ENCODE assay signal across 1 cellular context in the genomic region with DNA sequence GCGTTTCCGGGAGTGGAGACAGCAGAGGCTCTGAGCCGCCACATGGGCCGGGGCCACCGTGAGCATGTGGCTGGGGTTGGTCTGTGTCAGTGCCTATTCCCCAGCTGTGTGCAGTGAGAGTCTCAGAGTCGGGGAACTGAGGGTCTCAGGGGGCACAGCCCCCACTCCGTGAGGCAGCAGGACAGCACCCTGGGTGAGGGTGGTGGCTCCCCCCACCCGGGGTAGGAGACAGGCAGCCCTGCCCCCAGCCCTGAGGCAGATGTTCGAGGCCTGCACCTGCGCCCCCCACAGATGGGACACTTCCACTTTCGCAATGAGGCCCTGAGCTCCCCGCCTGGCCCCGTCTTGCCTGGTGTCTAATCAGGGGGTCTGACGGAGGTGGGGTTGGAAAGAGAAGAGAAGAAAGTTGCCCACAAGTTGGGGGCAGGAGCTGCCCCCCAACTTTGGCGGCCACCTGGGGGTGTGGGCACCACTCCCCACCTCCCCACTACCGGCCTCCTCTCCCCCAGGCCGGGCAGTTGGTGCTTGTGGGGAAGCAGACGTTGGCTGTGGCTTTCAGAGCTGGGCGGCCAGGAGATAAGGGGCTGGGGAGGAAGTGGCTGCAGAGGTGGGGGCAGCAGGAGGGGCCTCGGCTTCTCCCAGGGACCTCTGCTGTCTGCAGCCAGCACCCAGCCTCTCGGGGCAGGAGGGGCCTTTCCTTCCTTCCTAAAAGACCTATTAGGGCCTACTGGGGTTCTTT.
TF ChIP-seq lines count a peak whose summit lies in the region.

No MANE protein-coding gene starts in this region.

TF ChIP-seq in K562, 482 proteins besides CTCF, POLR2A, EP300 and RAD21 (continued from another document):
- TF ChIP-seq, protein P1, sequence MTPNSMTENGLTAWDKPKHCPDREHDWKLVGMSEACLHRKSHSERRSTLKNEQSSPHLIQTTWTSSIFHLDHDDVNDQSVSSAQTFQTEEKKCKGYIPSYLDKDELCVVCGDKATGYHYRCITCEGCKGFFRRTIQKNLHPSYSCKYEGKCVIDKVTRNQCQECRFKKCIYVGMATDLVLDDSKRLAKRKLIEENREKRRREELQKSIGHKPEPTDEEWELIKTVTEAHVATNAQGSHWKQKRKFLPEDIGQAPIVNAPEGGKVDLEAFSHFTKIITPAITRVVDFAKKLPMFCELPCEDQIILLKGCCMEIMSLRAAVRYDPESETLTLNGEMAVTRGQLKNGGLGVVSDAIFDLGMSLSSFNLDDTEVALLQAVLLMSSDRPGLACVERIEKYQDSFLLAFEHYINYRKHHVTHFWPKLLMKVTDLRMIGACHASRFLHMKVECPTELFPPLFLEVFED (CRISPR knock-in tag; conservative IDR thresholded peaks at IDR 0.05): 0 out of 2 replicates have a peak, but pooled peaks have one; percentile 36
- TF ChIP-seq, protein P2, sequence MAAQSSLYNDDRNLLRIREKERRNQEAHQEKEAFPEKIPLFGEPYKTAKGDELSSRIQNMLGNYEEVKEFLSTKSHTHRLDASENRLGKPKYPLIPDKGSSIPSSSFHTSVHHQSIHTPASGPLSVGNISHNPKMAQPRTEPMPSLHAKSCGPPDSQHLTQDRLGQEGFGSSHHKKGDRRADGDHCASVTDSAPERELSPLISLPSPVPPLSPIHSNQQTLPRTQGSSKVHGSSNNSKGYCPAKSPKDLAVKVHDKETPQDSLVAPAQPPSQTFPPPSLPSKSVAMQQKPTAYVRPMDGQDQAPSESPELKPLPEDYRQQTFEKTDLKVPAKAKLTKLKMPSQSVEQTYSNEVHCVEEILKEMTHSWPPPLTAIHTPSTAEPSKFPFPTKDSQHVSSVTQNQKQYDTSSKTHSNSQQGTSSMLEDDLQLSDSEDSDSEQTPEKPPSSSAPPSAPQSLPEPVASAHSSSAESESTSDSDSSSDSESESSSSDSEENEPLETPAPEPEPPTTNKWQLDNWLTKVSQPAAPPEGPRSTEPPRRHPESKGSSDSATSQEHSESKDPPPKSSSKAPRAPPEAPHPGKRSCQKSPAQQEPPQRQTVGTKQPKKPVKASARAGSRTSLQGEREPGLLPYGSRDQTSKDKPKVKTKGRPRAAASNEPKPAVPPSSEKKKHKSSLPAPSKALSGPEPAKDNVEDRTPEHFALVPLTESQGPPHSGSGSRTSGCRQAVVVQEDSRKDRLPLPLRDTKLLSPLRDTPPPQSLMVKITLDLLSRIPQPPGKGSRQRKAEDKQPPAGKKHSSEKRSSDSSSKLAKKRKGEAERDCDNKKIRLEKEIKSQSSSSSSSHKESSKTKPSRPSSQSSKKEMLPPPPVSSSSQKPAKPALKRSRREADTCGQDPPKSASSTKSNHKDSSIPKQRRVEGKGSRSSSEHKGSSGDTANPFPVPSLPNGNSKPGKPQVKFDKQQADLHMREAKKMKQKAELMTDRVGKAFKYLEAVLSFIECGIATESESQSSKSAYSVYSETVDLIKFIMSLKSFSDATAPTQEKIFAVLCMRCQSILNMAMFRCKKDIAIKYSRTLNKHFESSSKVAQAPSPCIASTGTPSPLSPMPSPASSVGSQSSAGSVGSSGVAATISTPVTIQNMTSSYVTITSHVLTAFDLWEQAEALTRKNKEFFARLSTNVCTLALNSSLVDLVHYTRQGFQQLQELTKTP (IDR thresholded peaks at IDR 0.05; ENCODE audit: low read depth in 1 of 2, partially characterized antibody in 2 of 2): peak; percentile 68 to 72
- TF ChIP-seq ATF7 (IDR thresholded peaks at IDR 0.05): peak; percentile 55; the same call in 1 of the 2 replicates
- TF ChIP-seq SNRNP70 (optimal IDR thresholded peaks at IDR 0.05; ENCODE audit: low read depth, low read length): no peak
- peak; percentile 43; the same call in 1 of the 2 replicates for TF ChIP-seq MECOM (CRISPR knock-in tag; IDR thresholded peaks at IDR 0.05)
- no peak for TF ChIP-seq RAD51 (IDR thresholded peaks at IDR 0.05; ENCODE audit: borderline replicate concordance, low read depth)
- TF ChIP-seq ERF (CRISPR knock-in tag; IDR thresholded peaks at IDR 0.05): peak; percentile 61; the same call in 1 of the 2 replicates
- TF ChIP-seq, protein P3, sequence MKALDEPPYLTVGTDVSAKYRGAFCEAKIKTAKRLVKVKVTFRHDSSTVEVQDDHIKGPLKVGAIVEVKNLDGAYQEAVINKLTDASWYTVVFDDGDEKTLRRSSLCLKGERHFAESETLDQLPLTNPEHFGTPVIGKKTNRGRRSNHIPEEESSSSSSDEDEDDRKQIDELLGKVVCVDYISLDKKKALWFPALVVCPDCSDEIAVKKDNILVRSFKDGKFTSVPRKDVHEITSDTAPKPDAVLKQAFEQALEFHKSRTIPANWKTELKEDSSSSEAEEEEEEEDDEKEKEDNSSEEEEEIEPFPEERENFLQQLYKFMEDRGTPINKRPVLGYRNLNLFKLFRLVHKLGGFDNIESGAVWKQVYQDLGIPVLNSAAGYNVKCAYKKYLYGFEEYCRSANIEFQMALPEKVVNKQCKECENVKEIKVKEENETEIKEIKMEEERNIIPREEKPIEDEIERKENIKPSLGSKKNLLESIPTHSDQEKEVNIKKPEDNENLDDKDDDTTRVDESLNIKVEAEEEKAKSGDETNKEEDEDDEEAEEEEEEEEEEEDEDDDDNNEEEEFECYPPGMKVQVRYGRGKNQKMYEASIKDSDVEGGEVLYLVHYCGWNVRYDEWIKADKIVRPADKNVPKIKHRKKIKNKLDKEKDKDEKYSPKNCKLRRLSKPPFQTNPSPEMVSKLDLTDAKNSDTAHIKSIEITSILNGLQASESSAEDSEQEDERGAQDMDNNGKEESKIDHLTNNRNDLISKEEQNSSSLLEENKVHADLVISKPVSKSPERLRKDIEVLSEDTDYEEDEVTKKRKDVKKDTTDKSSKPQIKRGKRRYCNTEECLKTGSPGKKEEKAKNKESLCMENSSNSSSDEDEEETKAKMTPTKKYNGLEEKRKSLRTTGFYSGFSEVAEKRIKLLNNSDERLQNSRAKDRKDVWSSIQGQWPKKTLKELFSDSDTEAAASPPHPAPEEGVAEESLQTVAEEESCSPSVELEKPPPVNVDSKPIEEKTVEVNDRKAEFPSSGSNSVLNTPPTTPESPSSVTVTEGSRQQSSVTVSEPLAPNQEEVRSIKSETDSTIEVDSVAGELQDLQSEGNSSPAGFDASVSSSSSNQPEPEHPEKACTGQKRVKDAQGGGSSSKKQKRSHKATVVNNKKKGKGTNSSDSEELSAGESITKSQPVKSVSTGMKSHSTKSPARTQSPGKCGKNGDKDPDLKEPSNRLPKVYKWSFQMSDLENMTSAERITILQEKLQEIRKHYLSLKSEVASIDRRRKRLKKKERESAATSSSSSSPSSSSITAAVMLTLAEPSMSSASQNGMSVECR (CRISPR knock-in tag; IDR thresholded peaks at IDR 0.05): peak; percentile 86
- TF ChIP-seq POLR2B (IDR thresholded peaks at IDR 0.05; ENCODE audit: low read depth, partially characterized antibody): peak; percentile 85
- TF ChIP-seq BRD4 (IDR thresholded peaks at IDR 0.05): peak; percentile 99
- TF ChIP-seq PHB (CRISPR knock-in tag; IDR thresholded peaks at IDR 0.05): no peak
